In the genomic region with DNA sequence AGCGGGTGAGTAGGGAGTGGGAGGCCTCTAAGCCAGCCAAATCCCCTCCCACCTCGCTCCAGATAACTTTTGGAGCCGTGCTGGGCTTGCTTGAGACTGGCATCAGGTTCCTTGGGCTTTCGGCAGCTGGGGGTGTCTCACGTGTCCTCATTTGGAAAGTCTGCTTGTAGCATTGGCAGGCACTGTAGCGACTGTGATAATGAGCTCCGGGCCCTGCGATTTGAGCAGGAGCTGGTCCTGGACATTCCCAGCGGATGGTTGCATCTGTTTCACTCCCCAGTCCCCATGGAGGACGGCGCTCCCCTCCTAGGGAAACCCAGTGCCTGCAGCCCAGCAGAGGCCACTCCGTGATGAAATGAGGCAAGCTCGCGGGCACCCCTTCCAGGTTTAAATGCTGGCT, we compare ENCODE assay signal across 33 cellular contexts. TPM values are rescaled to one million over a fixed set of nuclear protein-coding genes. Genes with fewer than 3 reads are reported as not detected.
DNase-seq lines count a peak whose midpoint lies in the region; ATAC-seq and TF ChIP-seq lines count a peak whose summit lies in the region.
"Had no signal": no experiment of that assay in that cellular context is flagged by ENCODE, and none has a peak within 500 bp of the region (broad histone marks: within the 10 kb centered on the region; RNA-seq: fewer than 3 reads in every experiment).

No MANE protein-coding gene starts in this region.

- TF ChIP-seq CTCF in body of pancreas (IDR thresholded peaks at IDR 0.05) (no peak), right atrium auricular region (IDR thresholded peaks at IDR 0.05) (no peak), gastrocnemius medialis (IDR thresholded peaks at IDR 0.05 in 4 of 5, conservative IDR thresholded peaks at IDR 0.05 in 1 of 5) (no peak)

- in situ Hi-C loops in gastrocnemius medialis (cut with MboI; ENCODE audit: low sequenced_read_pairs in 4 of 4) = loop anchor here in 2 of 4 donors (25.0 kb wide), 1 partner anchor 776 kb away; the partner anchor contains the start of gene CALM1 (in 2 of the 2)

- H3K4me3 ChIP-seq in body of pancreas = no peak overlapping the region
- no peak overlapping the region for H3K4me3 ChIP-seq in right atrium auricular region
- H3K4me3 ChIP-seq in gastrocnemius medialis = no peak overlapping the region
- H3K4me3 ChIP-seq: breast epithelium, coronary artery, hepatocyte had no signal

- 60 to 69% methylated on average over 7 to 14 of the region's 14 CpGs for WGBS in body of pancreas, 2 donors

- H3K27ac ChIP-seq in body of pancreas (peak overlapping the region; percentile 50 to 78 (median 75)), right atrium auricular region (peak overlapping the region; percentile 41 to 44), gastrocnemius medialis (peak overlapping the region; percentile 90 to 96 (median 94))
- H3K27ac ChIP-seq: breast epithelium, coronary artery, hepatocyte, HL-60, parathyroid adenoma had no signal

- peaks cover 0 to 11% of the 10 kb centered on the region in 2 donors for H3K36me3 ChIP-seq in body of pancreas (replicated peaks in 1 of 2; ENCODE audit: insufficient read depth in 1 of 2, low read depth in 2 of 2)
- peaks cover 81% of the 10 kb centered on the region for H3K36me3 ChIP-seq in right atrium auricular region
- peaks cover 0 to 22% of the 10 kb centered on the region in 2 donors for H3K36me3 ChIP-seq in gastrocnemius medialis
- H3K36me3 ChIP-seq: breast epithelium had no signal

- intact Hi-C loops in body of pancreas (cut with DNase I) (loop anchor here (10.0 kb wide), 1 partner anchor 99 kb away; the partner anchor contains the start of gene RPS6KA5), gastrocnemius medialis (cut with DNase I; ENCODE audit: low total_unique reads) (loop anchor here (10.0 kb wide), 2 partner anchors 409 to 579 kb away; no protein-coding TSS in a partner anchor)

- peak; percentile 41 for ATAC-seq in body of pancreas
- peak; percentile 72 to 74 for ATAC-seq in gastrocnemius medialis
- ATAC-seq in HG02588 (IDR thresholded peaks at IDR 0.05; ENCODE audit: unreplicated experiment) = no peak
- ATAC-seq: Panc1, sciatic nerve had no signal

- H3K9me3 ChIP-seq in body of pancreas (no peaks in the 10 kb centered on the region), right atrium auricular region (no peaks in the 10 kb centered on the region), gastrocnemius medialis (no peaks in the 10 kb centered on the region)
- H3K9me3 ChIP-seq: breast epithelium had no signal

- H3K4me1 ChIP-seq in body of pancreas = peaks cover 68% of the 10 kb centered on the region
- peaks cover 0 to 24% of the 10 kb centered on the region in 2 donors for H3K4me1 ChIP-seq in right atrium auricular region
- H3K4me1 ChIP-seq in gastrocnemius medialis = peaks cover 62 to 82% of the 10 kb centered on the region in 2 donors
- H3K4me1 ChIP-seq: parathyroid adenoma had no signal

- no peak for TF ChIP-seq POLR2A in body of pancreas (IDR thresholded peaks at IDR 0.05)
- peak in 1 of 2 donors; percentile 28 for TF ChIP-seq POLR2A in gastrocnemius medialis (IDR thresholded peaks at IDR 0.05)

- peak; percentile 50 for DNase-seq in NCI-H2171 (lab: John Stamatoyannopoulos, UW)
- peak; percentile 49 to 81 (median 54) for DNase-seq in body of pancreas
- DNase-seq in right atrium auricular region (ENCODE audit: low spot score) = no peak
- DNase-seq in gastrocnemius medialis = peak; percentile 86 to 95
- no peak for DNase-seq in activated CD8-positive, alpha-beta memory T cell treated with anti-CD3 and anti-CD28 coated beads for 24 hours
- no peak for DNase-seq in NK-92 (lab: John Stamatoyannopoulos, UW; ENCODE audit: unreplicated experiment)
- DNase-seq in 8988T = no peak
- DNase-seq: activated CD4-positive, alpha-beta T cell treated with anti-CD3 and anti-CD28 coated beads for 4 hours; activated T-cell treated with anti-CD3 and anti-CD28 coated beads for 4 hours; C1 segment of cervical spinal cord; COR-L47; DMS79; foreskin fibroblast; KG1; kidney glomerular epithelial cell; mammary epithelial cell; NCI-H1105; NCI-H2029; NCI-H226; NCI-H748 treated with DMSO at 0.1 percent for 48 hours; nephron progenitor cell; stimulated activated CD4-positive, alpha-beta T cell treated with anti-CD3 and anti-CD28 coated beads, Interleukin-12 subunit alpha, Interleukin-12 subunit beta, amount 100 ng/mL, for 4 hours; stimulated activated CD4-positive, alpha-beta T cell treated with anti-CD3 and anti-CD28 coated beads, Interleukin-4, amount 100 ng/mL, for 1 hour; SW 1271; trophoblast cell had no signal

- H3K27me3 ChIP-seq in body of pancreas (no peaks in the 10 kb centered on the region), right atrium auricular region (no peaks in the 10 kb centered on the region), gastrocnemius medialis (no peaks in the 10 kb centered on the region)
- H3K27me3 ChIP-seq: breast epithelium, hepatocyte had no signal

RNA-seq across cellular contexts. Expression of gene DGLUCY, which starts 49.4 kb away (rescaled TPM):
- total RNA-seq in body of pancreas (10 to 100 TPM; 30.9 to 77.8 TPM), right atrium auricular region (100 to 1,000 TPM in 1 of 2 donors, 10 to 100 TPM in 1; 81.8 to 136 TPM), gastrocnemius medialis (10 to 100 TPM; 29.3 to 93.7 (median 67.8) TPM)

Comparison
In these comparisons a context has a peak if more than half of its experiments do, and no peak if none do; other contexts are left out.
1. DNase-seq: peak in NCI-H2171 (single experiment), body of pancreas (4 of 4) and gastrocnemius medialis (2 of 2); none in right atrium auricular region (single experiment), activated CD8-positive, alpha-beta memory T cell treated with anti-CD3 and anti-CD28 coated beads for 24 hours (single experiment), NK-92 (single experiment) and 8988T (single experiment).
2. H3K27ac ChIP-seq: peak in every context shown above with its lines; median percentile 94 in gastrocnemius medialis; 75 in body of pancreas; 42 in right atrium auricular region.